ENCODE assay signal across 1 cellular context in genomic region chr15:40115670-40116093, GRCh38.
TF ChIP-seq lines count a peak whose summit lies in the region.

No MANE protein-coding gene starts in this region.

TF ChIP-seq in HepG2, 621 proteins besides CTCF, POLR2A, EP300 and RAD21 (continued from another document and continues in another):
- no peak for TF ChIP-seq ZMYM4 (CRISPR knock-in tag; IDR thresholded peaks at IDR 0.05)
- TF ChIP-seq ZNF263 (CRISPR knock-in tag; IDR thresholded peaks at IDR 0.05) = no peak
- no peak for TF ChIP-seq SATB2 (CRISPR knock-in tag; IDR thresholded peaks at IDR 0.05)
- no peak for TF ChIP-seq ZBTB49 (CRISPR knock-in tag; IDR thresholded peaks at IDR 0.05; ENCODE audit: borderline replicate concordance)
- TF ChIP-seq KLF6 (CRISPR knock-in tag; IDR thresholded peaks at IDR 0.05) = no peak
- peak; percentile 47 for TF ChIP-seq NCOA2 (CRISPR knock-in tag; IDR thresholded peaks at IDR 0.05)
- TF ChIP-seq ARNT (IDR thresholded peaks at IDR 0.05) = no peak
- no peak for TF ChIP-seq KIAA2018 (CRISPR knock-in tag; IDR thresholded peaks at IDR 0.05; ENCODE audit: borderline replicate concordance)
- TF ChIP-seq AKAP8 (CRISPR knock-in tag; IDR thresholded peaks at IDR 0.05) = no peak
- TF ChIP-seq ZMAT3 (CRISPR knock-in tag; conservative IDR thresholded peaks at IDR 0.05) = no peak
- no peak; the same call in 1 of the 2 replicates for TF ChIP-seq ZNF264 (CRISPR knock-in tag; IDR thresholded peaks at IDR 0.05)
- TF ChIP-seq MYNN (CRISPR knock-in tag; IDR thresholded peaks at IDR 0.05; ENCODE audit: low read depth) = no peak
- TF ChIP-seq ZNF788 (CRISPR knock-in tag; IDR thresholded peaks at IDR 0.05; ENCODE audit: borderline replicate concordance) = peak; percentile 88; the same call in 1 of the 2 replicates
- no peak for TF ChIP-seq HNRNPK (IDR thresholded peaks at IDR 0.05; ENCODE audit: low read depth, low read length, poor library complexity, severe bottlenecking)
- TF ChIP-seq SP140L (CRISPR knock-in tag; IDR thresholded peaks at IDR 0.05; ENCODE audit: borderline replicate concordance) = no peak
- TF ChIP-seq LRRFIP1 (CRISPR knock-in tag; conservative IDR thresholded peaks at IDR 0.05) = no peak
- no peak for TF ChIP-seq STAT5B (CRISPR knock-in tag; IDR thresholded peaks at IDR 0.05)
- no peak for TF ChIP-seq NFAT5 (CRISPR knock-in tag; IDR thresholded peaks at IDR 0.05)
- no peak for TF ChIP-seq MTERF4 (CRISPR knock-in tag; IDR thresholded peaks at IDR 0.05)
- TF ChIP-seq ZKSCAN5 (CRISPR knock-in tag; IDR thresholded peaks at IDR 0.05) = no peak
- peak; percentile 38; the same call in 1 of the 2 replicates for TF ChIP-seq ZGPAT (CRISPR knock-in tag; IDR thresholded peaks at IDR 0.05)
- TF ChIP-seq ZNF773 (CRISPR knock-in tag; IDR thresholded peaks at IDR 0.05; ENCODE audit: borderline replicate concordance) = no peak
- TF ChIP-seq JARID2 (CRISPR knock-in tag; IDR thresholded peaks at IDR 0.05; ENCODE audit: insufficient replicate concordance) = no peak
- no peak for TF ChIP-seq ZNF124 (CRISPR knock-in tag; IDR thresholded peaks at IDR 0.05)
- no peak for TF ChIP-seq ZNF24 (IDR thresholded peaks at IDR 0.05)
- no peak for TF ChIP-seq ZNF598 (CRISPR knock-in tag; IDR thresholded peaks at IDR 0.05; ENCODE audit: borderline replicate concordance)
- no peak for TF ChIP-seq HNRNPL (IDR thresholded peaks at IDR 0.05; ENCODE audit: low read depth, low read length)
- TF ChIP-seq CSRNP2 (CRISPR knock-in tag; conservative IDR thresholded peaks at IDR 0.05; ENCODE audit: low read depth) = no peak
- no peak for TF ChIP-seq ZNF225 (CRISPR knock-in tag; IDR thresholded peaks at IDR 0.05)
- no peak for TF ChIP-seq ZNF432 (CRISPR knock-in tag; IDR thresholded peaks at IDR 0.05; ENCODE audit: borderline replicate concordance)
- no peak for TF ChIP-seq ZNF343 (CRISPR knock-in tag; IDR thresholded peaks at IDR 0.05)
- TF ChIP-seq NFE2L2 (IDR thresholded peaks at IDR 0.05; ENCODE audit: low read length) = no peak
- TF ChIP-seq ZSCAN12 (CRISPR knock-in tag; IDR thresholded peaks at IDR 0.05) = no peak
- TF ChIP-seq ZBTB20 (CRISPR knock-in tag; IDR thresholded peaks at IDR 0.05; ENCODE audit: borderline replicate concordance, low read depth) = no peak
- no peak for TF ChIP-seq KDM5B (CRISPR knock-in tag; IDR thresholded peaks at IDR 0.05; ENCODE audit: borderline replicate concordance)
- peak in 1 of 2 experiments; percentile 73; a peak in 2 of 4 replicates for TF ChIP-seq NR2F1 (CRISPR knock-in tag; IDR thresholded peaks at IDR 0.05)
- no peak for TF ChIP-seq MTF2 (CRISPR knock-in tag; IDR thresholded peaks at IDR 0.05; ENCODE audit: borderline replicate concordance)
- no peak for TF ChIP-seq GLI4 (CRISPR knock-in tag; IDR thresholded peaks at IDR 0.05; ENCODE audit: borderline replicate concordance)
- TF ChIP-seq ZFP36L1 (CRISPR knock-in tag; IDR thresholded peaks at IDR 0.05) = no peak
